16 cellular contexts compared by ENCODE assay signal in the genomic region with DNA sequence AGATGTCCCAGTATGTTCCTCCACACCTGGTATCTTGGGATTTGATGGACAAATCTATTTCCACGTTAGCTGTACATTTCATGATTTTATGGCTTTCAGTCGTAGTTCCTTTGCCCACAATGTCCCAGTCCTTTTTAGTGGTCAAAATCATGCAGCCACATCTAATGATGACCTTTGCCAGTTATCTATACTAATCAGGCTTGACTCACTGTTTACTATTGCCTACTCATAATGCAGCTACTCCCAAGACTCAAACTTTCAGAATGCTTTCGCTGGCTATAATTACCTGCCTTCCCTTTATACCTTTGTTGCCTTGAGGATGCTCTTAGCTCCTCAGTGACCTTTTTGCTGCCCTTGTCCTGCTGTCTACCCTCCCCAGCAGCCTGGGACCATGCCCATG. TPM values are rescaled to one million over a fixed set of nuclear protein-coding genes. Genes with fewer than 3 reads are reported as not detected.
DNase-seq lines count a peak whose midpoint lies in the region; ATAC-seq and TF ChIP-seq lines count a peak whose summit lies in the region.
"Had no signal": no experiment of that assay in that cellular context is flagged by ENCODE, and none has a peak within 500 bp of the region (broad histone marks: within the 10 kb centered on the region; RNA-seq: fewer than 3 reads in every experiment).

No MANE protein-coding gene starts in this region.

- DNase-seq in HT-29 (ENCODE audit: low spot score): peak; percentile 62
- no peak for DNase-seq in Panc1 (ENCODE audit: low read depth, low spot score)
- DNase-seq in left colon: no peak
- no peak for DNase-seq in neuronal stem cell (ENCODE audit: low spot score)
- DNase-seq in AG08395 (ENCODE audit: low spot score): no peak
- DNase-seq in psoas muscle: no peak
- no peak for DNase-seq in OCI-LY7 (ENCODE audit: low spot score)
- no peak for DNase-seq in activated T-helper 1 cell treated with anti-CD3 and anti-CD28 coated beads, Interleukin-12 subunit alpha, Interleukin-12 subunit beta, Interleukin-2, Interleukin-4 antibody, amounts not matched to agents 30 ng/mL and 10 ng/mL and 1 ng/mL, durations not matched to agents 14 hours and 24 hours and 36 hours (ENCODE audit: low spot score)
- DNase-seq: BE2C; C1 segment of cervical spinal cord; CD4-positive, CD25-positive, alpha-beta regulatory T cell; CD8-positive, alpha-beta memory T cell; COR-L47; GM23248; IMR-90 had no signal

- no TSS peak for BruUV-seq in Panc1 (replicated peaks; lab: Mats Ljungman, UMichigan)
- BruUV-seq in OCI-LY7 (replicated peaks; lab: Mats Ljungman, UMichigan): no TSS peak

- H3K9me2 ChIP-seq in OCI-LY7 (ENCODE audit: insufficient read depth, low read length): no peaks in the 10 kb centered on the region

- POLR2A ChIA-PET in Panc1 (lab: Charles Lee): no interaction called here
- POLR2A ChIA-PET in OCI-LY7 (lab: Charles Lee): interaction anchor here (1.3 kb wide), 1 partner anchor 10 kb away, joined by 3 read pairs; no protein-coding TSS in a partner anchor

- H3K4me2 ChIP-seq in neuronal stem cell (ENCODE audit: insufficient read depth, low read length, poor library complexity, severe bottlenecking): no peak overlapping the region
- H3K4me2 ChIP-seq in OCI-LY7 (ENCODE audit: low read length): no peak overlapping the region

- H3K4me3 ChIP-seq in Panc1 (ENCODE audit: low read depth in 2 of 2, low read length in 2 of 2) (no peak overlapping the region), neuronal stem cell (ENCODE audit: low read length in 2 of 2) (no peak overlapping the region), psoas muscle (no peak overlapping the region), OCI-LY7 (ENCODE audit: low read depth, low read length, poor library complexity, severe bottlenecking) (no peak overlapping the region)
- H3K4me3 ChIP-seq: GM23248, HAP-1 had no signal

- no peak overlapping the region for H4K91ac ChIP-seq in neuronal stem cell (ENCODE audit: low read depth, low read length, poor library complexity)

- H3K36me3 Mint-ChIP-seq in activated T-helper 1 cell treated with anti-CD3 and anti-CD28 coated beads, Interleukin-12 subunit alpha, Interleukin-12 subunit beta, Interleukin-2, Interleukin-4 antibody, amounts not matched to agents 30 ng/mL and 10 ng/mL and 1 ng/mL, durations not matched to agents 14 hours and 24 hours and 36 hours (ENCODE audit: low read depth): no peaks in the 10 kb centered on the region
- H3K36me3 Mint-ChIP-seq: CD4-positive, CD25-positive, alpha-beta regulatory T cell; CD8-positive, alpha-beta memory T cell had no signal

- H2BK15ac ChIP-seq in neuronal stem cell (ENCODE audit: low read length): no peak overlapping the region

- H3K4me1 Mint-ChIP-seq in activated T-helper 1 cell treated with anti-CD3 and anti-CD28 coated beads, Interleukin-12 subunit alpha, Interleukin-12 subunit beta, Interleukin-2, Interleukin-4 antibody, amounts not matched to agents 30 ng/mL and 10 ng/mL and 1 ng/mL, durations not matched to agents 14 hours and 24 hours and 36 hours (ENCODE audit: low read depth): no peaks in the 10 kb centered on the region
- H3K4me1 Mint-ChIP-seq: CD4-positive, CD25-positive, alpha-beta regulatory T cell had no signal

- no peak overlapping the region for H3K9ac ChIP-seq in neuronal stem cell (ENCODE audit: low read depth, low read length, poor library complexity)
- H3K9ac ChIP-seq: GM23248 had no signal

- H4K20me1 ChIP-seq in OCI-LY7 (ENCODE audit: insufficient read depth, low read length): no peaks in the 10 kb centered on the region

- intact Hi-C loops in Panc1 (cut with micrococcal nuclease; ENCODE audit: unreplicated experiment) (no loop called here), left colon (cut with DNase I, micrococcal nuclease) (no loop called here), psoas muscle (cut with DNase I) (no loop called here), OCI-LY7 (cut with micrococcal nuclease; ENCODE audit: unreplicated experiment) (no loop called here)
- intact Hi-C loops in activated T-helper 1 cell treated with anti-CD3 and anti-CD28 coated beads, Interleukin-12 subunit alpha, Interleukin-12 subunit beta, Interleukin-2, Interleukin-4 antibody, amounts not matched to agents 30 ng/mL and 10 ng/mL and 1 ng/mL, durations not matched to agents 14 hours and 24 hours and 36 hours (cut with micrococcal nuclease): no loop called here

- H3K27me3 ChIP-seq in Panc1 (ENCODE audit: control insufficient read depth, insufficient read depth, low read length) (no peaks in the 10 kb centered on the region), neuronal stem cell (ENCODE audit: control insufficient read depth in 3 of 3, insufficient read depth in 3 of 3, low read depth in 1 of 3, low read length in 3 of 3) (peaks cover 0 to 2% (median 0%) of the 10 kb centered on the region in 3 experiments), psoas muscle (ENCODE audit: insufficient read depth in 3 of 3, low read length in 2 of 3) (peaks cover 0 to 3% (median 0%) of the 10 kb centered on the region in 3 donors)
- H3K27me3 ChIP-seq: BE2C had no signal

- TF ChIP-seq CTCF in Panc1 (IDR thresholded peaks at IDR 0.05) (no peak), psoas muscle (IDR thresholded peaks at IDR 0.05) (no peak), OCI-LY7 (conservative IDR thresholded peaks at IDR 0.05; ENCODE audit: low read length) (no peak)

- H3K4me1 ChIP-seq in Panc1 (ENCODE audit: control insufficient read depth, insufficient read depth, low read length) (peaks cover 76% of the 10 kb centered on the region), neuronal stem cell (ENCODE audit: control insufficient read depth in 2 of 2, insufficient read depth in 1 of 2, low read depth in 1 of 2, low read length in 2 of 2) (peaks cover 14 to 17% of the 10 kb centered on the region in 2 donors), psoas muscle (peaks cover under 1% of the 10 kb centered on the region), OCI-LY7 (ENCODE audit: insufficient read depth, low read length, poor library complexity, severe bottlenecking) (no peaks in the 10 kb centered on the region)

- H4K8ac ChIP-seq in neuronal stem cell (ENCODE audit: low read depth, low read length): no peak overlapping the region

- H3K9me3 Mint-ChIP-seq in activated T-helper 1 cell treated with anti-CD3 and anti-CD28 coated beads, Interleukin-12 subunit alpha, Interleukin-12 subunit beta, Interleukin-2, Interleukin-4 antibody, amounts not matched to agents 30 ng/mL and 10 ng/mL and 1 ng/mL, durations not matched to agents 14 hours and 24 hours and 36 hours: no peaks in the 10 kb centered on the region
- H3K9me3 Mint-ChIP-seq: CD8-positive, alpha-beta memory T cell had no signal

- peaks cover 8% of the 10 kb centered on the region; the same call in 1 of the 2 replicates for H3K9me3 ChIP-seq in Panc1 (ENCODE audit: control insufficient read depth, insufficient read depth, low read depth, low read length)
- peaks cover 0 to 14% of the 10 kb centered on the region in 2 donors for H3K9me3 ChIP-seq in neuronal stem cell (replicated peaks in 1 of 2; ENCODE audit: control insufficient read depth in 2 of 2, insufficient read depth in 1 of 2, low read depth in 1 of 2, low read length in 2 of 2)
- H3K9me3 ChIP-seq in psoas muscle: no peaks in the 10 kb centered on the region
- H3K9me3 ChIP-seq in OCI-LY7 (ENCODE audit: low read length): no peaks in the 10 kb centered on the region
- H3K9me3 ChIP-seq: BE2C, HAP-1 had no signal

- H3K36me3 ChIP-seq in Panc1 (ENCODE audit: control insufficient read depth, insufficient read depth, low read length) (no peaks in the 10 kb centered on the region), neuronal stem cell (replicated peaks in 1 of 2; ENCODE audit: control insufficient read depth in 2 of 2, insufficient read depth in 2 of 2, low read length in 2 of 2) (peaks cover 0 to 17% of the 10 kb centered on the region in 2 donors), psoas muscle (ENCODE audit: insufficient read depth in 1 of 2, low read depth in 1 of 2) (no peaks in the 10 kb centered on the region), OCI-LY7 (ENCODE audit: insufficient read depth, low read length) (no peaks in the 10 kb centered on the region)
- H3K36me3 ChIP-seq: BE2C, HAP-1 had no signal

- in situ Hi-C loops in Panc1 (cut with HindIII; ENCODE audit: low pct_unique_long_range_greater_than_20kb, low sequenced_read_pairs): no loop called here

- H3K79me2 ChIP-seq in OCI-LY7 (ENCODE audit: insufficient read depth, low read depth, low read length): no peaks in the 10 kb centered on the region

- H3K27ac ChIP-seq in Panc1 (ENCODE audit: low read length): peak overlapping the region; percentile 57
- H3K27ac ChIP-seq in neuronal stem cell (replicated peaks; ENCODE audit: low read length): no peak overlapping the region
- no peak overlapping the region for H3K27ac ChIP-seq in psoas muscle
- no peak overlapping the region for H3K27ac ChIP-seq in OCI-LY7 (ENCODE audit: low read depth, low read length, poor library complexity, severe bottlenecking)
- H3K27ac ChIP-seq: GM23248 had no signal

- H2AK5ac ChIP-seq in neuronal stem cell (ENCODE audit: low read depth, low read length): no peak overlapping the region

- no peak overlapping the region for H3K4me3 Mint-ChIP-seq in activated T-helper 1 cell treated with anti-CD3 and anti-CD28 coated beads, Interleukin-12 subunit alpha, Interleukin-12 subunit beta, Interleukin-2, Interleukin-4 antibody, amounts not matched to agents 30 ng/mL and 10 ng/mL and 1 ng/mL, durations not matched to agents 14 hours and 24 hours and 36 hours
- H3K4me3 Mint-ChIP-seq: CD4-positive, CD25-positive, alpha-beta regulatory T cell; CD8-positive, alpha-beta memory T cell had no signal

- no peak overlapping the region for H2BK5ac ChIP-seq in neuronal stem cell (ENCODE audit: low read length)

- CTCF ChIA-PET in Panc1 (lab: Charles Lee) (no interaction called here), OCI-LY7 (lab: Charles Lee; ENCODE audit: unreplicated experiment) (no interaction called here)

- no peak overlapping the region for H3K4ac ChIP-seq in neuronal stem cell (ENCODE audit: low read length)

- ATAC-seq in Panc1: peak; percentile 47; the same call in 1 of the 2 replicates
- ATAC-seq in left colon: peak; percentile 40
- ATAC-seq in psoas muscle: no peak

- H3K14ac ChIP-seq in neuronal stem cell (ENCODE audit: low read length): no peak overlapping the region

- peaks cover 2% of the 10 kb centered on the region for H3K79me1 ChIP-seq in neuronal stem cell (ENCODE audit: low read depth, low read length)

- peaks cover 31% of the 10 kb centered on the region for H3K27me3 Mint-ChIP-seq in activated T-helper 1 cell treated with anti-CD3 and anti-CD28 coated beads, Interleukin-12 subunit alpha, Interleukin-12 subunit beta, Interleukin-2, Interleukin-4 antibody, amounts not matched to agents 30 ng/mL and 10 ng/mL and 1 ng/mL, durations not matched to agents 14 hours and 24 hours and 36 hours (ENCODE audit: insufficient read depth)

- H3K18ac ChIP-seq in neuronal stem cell (ENCODE audit: low read length): peak overlapping the region; percentile 65

- no peak overlapping the region for H2AFZ ChIP-seq in neuronal stem cell (ENCODE audit: low read length)
- H2AFZ ChIP-seq in OCI-LY7 (ENCODE audit: low read length): no peak overlapping the region
- H2AFZ ChIP-seq: GM23248 had no signal

- no CpG with 5 or more reads among the region's 3 CpGs for WGBS in neuronal stem cell (ENCODE audit: extremely low coverage in 2 of 2, insufficient read length in 2 of 2, insufficient replicate concordance in 1 of 2), 2 donors
- 70 to 80% (median 77%) methylated on average over 3 of the region's 3 CpGs for WGBS in psoas muscle, 3 donors

- H3K23ac ChIP-seq in neuronal stem cell (ENCODE audit: low read depth, low read length, poor library complexity): no peak overlapping the region

- H2BK120ac ChIP-seq in neuronal stem cell (ENCODE audit: low read depth, low read length): no peak overlapping the region

- H2BK12ac ChIP-seq in neuronal stem cell (ENCODE audit: low read length): no peak overlapping the region

- no peak overlapping the region for H3K27ac Mint-ChIP-seq in activated T-helper 1 cell treated with anti-CD3 and anti-CD28 coated beads, Interleukin-12 subunit alpha, Interleukin-12 subunit beta, Interleukin-2, Interleukin-4 antibody, amounts not matched to agents 30 ng/mL and 10 ng/mL and 1 ng/mL, durations not matched to agents 14 hours and 24 hours and 36 hours
- H3K27ac Mint-ChIP-seq: CD4-positive, CD25-positive, alpha-beta regulatory T cell; CD8-positive, alpha-beta memory T cell had no signal

RNA-seq across cellular contexts. Expression of gene NOS1AP, which starts 6.4 kb away (rescaled TPM):
- total RNA-seq in HT-29 (2014; rRNA removed; shearing (Covaris generic)): 2.3 and 9.0 TPM in 2 replicates
- 27.9 TPM for total RNA-seq in Panc1 (2021; ENCODE audit: unreplicated experiment)
- polyA plus RNA-seq in Panc1 (2012; ENCODE audit: insufficient read length): 20.0 TPM
- total RNA-seq in left colon: 10 to 100 TPM; 11.3 to 14.4 TPM
- 2.5 TPM for polyA plus RNA-seq in neuronal stem cell (2013, experiment 1 of 2)
- polyA plus RNA-seq in neuronal stem cell (2013, experiment 2 of 2): 2.2 TPM
- total RNA-seq in psoas muscle: under 1 TPM; 0.14 to 0.76 (median 0.49) TPM
- under 1 TPM; 0.10 to 0.18 (median 0.10) TPM for polyA plus RNA-seq in psoas muscle
- not detected in 2 replicates for total RNA-seq in OCI-LY7 (2014; rRNA removed; shearing (Covaris generic))
- total RNA-seq in OCI-LY7 (2022): not detected in 2 replicates
- 0.10 TPM in 1 of 2 replicates, not detected in the other for total RNA-seq in activated T-helper 1 cell treated with anti-CD3 and anti-CD28 coated beads, Interleukin-12 subunit alpha, Interleukin-12 subunit beta, Interleukin-2, Interleukin-4 antibody, amounts not matched to agents 30 ng/mL and 10 ng/mL and 1 ng/mL, durations not matched to agents 14 hours and 24 hours and 36 hours
- total RNA-seq: CD4-positive, CD25-positive, alpha-beta regulatory T cell; GM23248 had no signal
- polyA plus RNA-seq: CD4-positive, CD25-positive, alpha-beta regulatory T cell; CD8-positive, alpha-beta memory T cell had no signal

RNA-seq across cellular contexts. Expression of gene OLFML2B, which starts 52.2 kb away (rescaled TPM):
- 0.66 TPM in 1 of 2 replicates, not detected in the other for total RNA-seq in HT-29 (2014; rRNA removed; shearing (Covaris generic))
- 1.5 TPM for total RNA-seq in Panc1 (2021; ENCODE audit: unreplicated experiment)
- 2.7 TPM for polyA plus RNA-seq in Panc1 (2012; ENCODE audit: insufficient read length)
- total RNA-seq in left colon: 1 to 10 TPM; 1.1 to 4.3 TPM
- polyA plus RNA-seq in neuronal stem cell (2013, experiment 1 of 2): 6.2 TPM
- 6.6 TPM for polyA plus RNA-seq in neuronal stem cell (2013, experiment 2 of 2)
- total RNA-seq in psoas muscle: 1 to 10 TPM; 2.2 to 9.5 (median 5.6) TPM
- 1 to 10 TPM; 1.4 to 3.8 (median 2.1) TPM for polyA plus RNA-seq in psoas muscle
- not detected in 2 replicates for total RNA-seq in OCI-LY7 (2014; rRNA removed; shearing (Covaris generic))
- not detected in 2 replicates for total RNA-seq in OCI-LY7 (2022)
- total RNA-seq in activated T-helper 1 cell treated with anti-CD3 and anti-CD28 coated beads, Interleukin-12 subunit alpha, Interleukin-12 subunit beta, Interleukin-2, Interleukin-4 antibody, amounts not matched to agents 30 ng/mL and 10 ng/mL and 1 ng/mL, durations not matched to agents 14 hours and 24 hours and 36 hours: not detected in 2 replicates
- total RNA-seq: CD4-positive, CD25-positive, alpha-beta regulatory T cell had no signal
- polyA plus RNA-seq: CD8-positive, alpha-beta memory T cell had no signal

Comparison
In these comparisons a context has a peak if more than half of its experiments do, and no peak if none do; other contexts are left out.
1. ATAC-seq: peak in Panc1 (single experiment) and left colon (single experiment); none in psoas muscle (0 of 4).